30 cellular contexts compared by ENCODE assay signal in the genomic region with DNA sequence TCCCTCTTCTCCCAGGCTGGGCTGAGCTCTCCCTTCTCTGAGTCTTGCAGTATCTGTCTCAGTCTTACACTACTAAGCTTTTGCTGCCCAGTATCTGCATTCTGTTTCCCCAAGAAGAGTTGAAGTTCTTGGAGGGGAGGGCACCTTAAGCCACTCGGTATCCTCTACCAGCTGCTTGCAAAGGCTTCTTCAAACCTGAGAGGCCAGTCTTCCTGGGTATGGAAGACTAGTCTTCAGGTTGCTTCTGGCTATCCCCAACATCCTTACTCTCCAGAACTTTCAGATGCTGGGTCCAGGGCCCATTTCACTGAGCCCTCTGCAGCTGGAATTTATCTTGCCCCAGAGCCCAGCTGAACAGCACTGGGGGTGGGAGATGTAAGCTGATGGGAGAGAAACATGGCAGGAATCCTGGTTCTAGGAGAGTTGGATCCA. TPM values are rescaled to one million over a fixed set of nuclear protein-coding genes. Genes with fewer than 3 reads are reported as not detected.
"Had no signal": no experiment of that assay in that cellular context is flagged by ENCODE, and none has a peak within 500 bp of the region (broad histone marks: within the 10 kb centered on the region; RNA-seq: fewer than 3 reads in every experiment).

No MANE protein-coding gene starts in this region.

- H3K27me3 ChIP-seq: stomach, suprapubic skin, testis, thyroid gland, tibial nerve, transverse colon, upper lobe of left lung, upper lobe of right lung, uterus, vagina had no signal

- FAIRE-seq: urothelium cell line had no signal

- H3K4me1 ChIP-seq: stomach, suprapubic skin, testis, thyroid gland, tibial nerve, transverse colon, upper lobe of left lung, upper lobe of right lung, uterus, vagina had no signal

- DNase-seq: stimulated activated CD4-positive, alpha-beta T cell treated with anti-CD3 and anti-CD28 coated beads, Interleukin-2, amount 100 ng/mL, for 48 hours; stimulated activated CD4-positive, alpha-beta T cell treated with anti-CD3 and anti-CD28 coated beads, Interleukin-4, amount 100 ng/mL, for 1 hour; stimulated activated CD4-positive, alpha-beta T cell treated with anti-CD3 and anti-CD28 coated beads, Interleukin-4, amount 100 ng/mL, for 24 hours; stimulated activated CD4-positive, alpha-beta T cell treated with anti-CD3 and anti-CD28 coated beads, Interleukin-4, amount 100 ng/mL, for 4 hours; stimulated activated CD8-positive, alpha-beta memory T cell treated with anti-CD3 and anti-CD28 coated beads, Interleukin-4, amount 100 ng/mL, for 48 hours; stimulated activated naive B cell treated with anti-CD40 and anti-IgM and Interleukin-4, amounts not matched to agents 10 μg/mL and 1 μg/mL and 100 μg/mL, for 72 hours; stimulated activated naive CD4-positive, alpha-beta T cell; stimulated activated naive CD4-positive, alpha-beta T cell treated with Interleukin-2 at 50 U/mL for 16 hours; stimulated activated naive CD8-positive, alpha-beta T cell treated with anti-CD3 and anti-CD28 coated beads, Interleukin-15, amount 100 ng/mL, for 72 hours; stimulated activated naive CD8-positive, alpha-beta T cell treated with anti-CD3 and anti-CD28 coated beads, Interleukin-15, Interleukin-2, amounts not matched to agents 100 U/mL and 50 U/mL, for 24 hours; stomach; substantia nigra; testis; thyroid gland; transverse colon; trophoblast cell; upper lobe of left lung; upper lobe of right lung; uterus had no signal

- H3K4me3 ChIP-seq: stomach, suprapubic skin, testis, thoracic aorta, thyroid gland, tibial nerve, transverse colon, upper lobe of left lung, upper lobe of right lung, uterus, vagina had no signal

- ATAC-seq: stimulated activated effector memory CD8-positive, alpha-beta T cell treated with anti-CD3 and anti-CD28 coated beads, Interleukin-12 subunit alpha, Interleukin-12 subunit beta, amount 100 ng/mL, for 72 hours; stimulated activated memory B cell treated with anti-CD40 and anti-IgM and Interleukin-4, amounts not matched to agents 10 μg/mL and 1 μg/mL and 100 μg/mL, for 72 hours; stimulated activated naive B cell treated with anti-CD40 and anti-IgM and Interleukin-4, amounts not matched to agents 10 μg/mL and 1 μg/mL and 100 μg/mL, for 72 hours; stimulated activated naive CD8-positive, alpha-beta T cell treated with anti-CD3 and anti-CD28 coated beads, Interleukin-15, amount 100 ng/mL, for 72 hours; stimulated activated naive CD8-positive, alpha-beta T cell treated with anti-CD3 and anti-CD28 coated beads, Interleukin-15, Interleukin-2, amounts not matched to agents 100 U/mL and 50 U/mL, for 24 hours; upper lobe of right lung had no signal

- H3K36me3 ChIP-seq: stomach, suprapubic skin, thoracic aorta, thyroid gland, tibial nerve, transverse colon, upper lobe of left lung, upper lobe of right lung, uterus, vagina had no signal

- H3K27ac ChIP-seq: stomach, suprapubic skin, testis, thoracic aorta, thyroid gland, tibial nerve, transverse colon, upper lobe of left lung, upper lobe of right lung, uterus, vagina had no signal

- H3K9me3 ChIP-seq: stomach, suprapubic skin, testis, thoracic aorta, thyroid gland, tibial nerve, transverse colon, upper lobe of left lung, upper lobe of right lung, uterus, vagina had no signal

RNA-seq across cellular contexts. Expression of a gene that starts 20.1 kb away (rescaled TPM):
- total RNA-seq: subcutaneous adipose tissue, temporal lobe, upper lobe of right lung, uterus, vagina had no signal

RNA-seq across cellular contexts. Expression of a gene that starts 45.3 kb away (rescaled TPM):
- total RNA-seq: subcutaneous adipose tissue, suprapubic skin, temporal lobe, thoracic aorta, thyroid gland, tibial nerve, transverse colon, upper lobe of left lung, upper lobe of right lung, ureter, urinary bladder, uterus, vagina had no signal
- polyA plus RNA-seq: urinary bladder had no signal
